Comparison of ENCODE assay signal across 25 cellular contexts in genomic region chr7:142592664-142593063, GRCh38.
"Had no signal": no experiment of that assay in that cellular context is flagged by ENCODE, and none has a peak within 500 bp of the region (broad histone marks: within the 10 kb centered on the region; RNA-seq: fewer than 3 reads in every experiment).

No MANE protein-coding gene starts in this region.

- H3K27me3 Mint-ChIP-seq: effector memory CD8-positive, alpha-beta T cell; naive thymus-derived CD8-positive, alpha-beta T cell; stimulated activated naive CD8-positive, alpha-beta T cell treated with anti-CD3 and anti-CD28 coated beads, Interleukin-15, Interleukin-2, amounts not matched to agents 100 ng/mL and 50 ng/mL, for 24 hours had no signal

- ATAC-seq: effector memory CD8-positive, alpha-beta T cell; heart right ventricle; left colon; left ventricle myocardium superior; lower lobe of right lung; naive thymus-derived CD8-positive, alpha-beta T cell; stimulated activated naive B cell treated with anti-CD40 and anti-IgM and Interleukin-4, amounts not matched to agents 10 μg/mL and 1 μg/mL and 100 μg/mL, for 72 hours had no signal

- H3K9me3 Mint-ChIP-seq: effector memory CD8-positive, alpha-beta T cell; immature natural killer cell; naive thymus-derived CD8-positive, alpha-beta T cell; neural crest cell; stimulated activated naive B cell treated with anti-CD40 and anti-IgM and Interleukin-4, amounts not matched to agents 10 μg/mL and 1 μg/mL and 100 μg/mL, for 72 hours; stimulated activated naive CD8-positive, alpha-beta T cell treated with anti-CD3 and anti-CD28 coated beads, Interleukin-15, Interleukin-2, amounts not matched to agents 100 ng/mL and 50 ng/mL, for 24 hours had no signal

- H3K4me1 Mint-ChIP-seq: immature natural killer cell; neural crest cell; stimulated activated naive B cell treated with anti-CD40 and anti-IgM and Interleukin-4, amounts not matched to agents 10 μg/mL and 1 μg/mL and 100 μg/mL, for 72 hours had no signal

- H3K36me3 Mint-ChIP-seq: immature natural killer cell; stimulated activated naive B cell treated with anti-CD40 and anti-IgM and Interleukin-4, amounts not matched to agents 10 μg/mL and 1 μg/mL and 100 μg/mL, for 72 hours had no signal

- H3K27ac Mint-ChIP-seq: effector memory CD8-positive, alpha-beta T cell; immature natural killer cell; progenitor cell of endocrine pancreas; stimulated activated naive B cell treated with anti-CD40 and anti-IgM and Interleukin-4, amounts not matched to agents 10 μg/mL and 1 μg/mL and 100 μg/mL, for 72 hours; stimulated activated naive CD8-positive, alpha-beta T cell treated with anti-CD3 and anti-CD28 coated beads, Interleukin-15, Interleukin-2, amounts not matched to agents 100 ng/mL and 50 ng/mL, for 24 hours had no signal

- DNase-seq: cortex of kidney; effector memory CD8-positive, alpha-beta T cell; erythroblast; esophagus squamous epithelium; foreskin melanocyte; glutamatergic neuron; heart right ventricle; hippocampal formation; immature natural killer cell; islet precursor cell; kidney glomerular epithelial cell; left colon; left ventricle myocardium superior; lower lobe of right lung; naive thymus-derived CD8-positive, alpha-beta T cell; right lobe of liver; small intestine; stimulated activated CD4-positive, alpha-beta T cell treated with anti-CD3 and anti-CD28 coated beads, Interleukin-15, amount 100 ng/mL, for 24 hours; stimulated activated CD4-positive, alpha-beta T cell treated with anti-CD3 and anti-CD28 coated beads, Interleukin-2, amount 100 ng/mL, for 48 hours; stimulated activated naive B cell treated with anti-CD40 and anti-IgM and Interleukin-4, amounts not matched to agents 10 μg/mL and 1 μg/mL and 100 μg/mL, for 72 hours; upper lobe of left lung; uterus had no signal

- H3K4me3 Mint-ChIP-seq: effector memory CD8-positive, alpha-beta T cell; immature natural killer cell; neural crest cell; stimulated activated naive B cell treated with anti-CD40 and anti-IgM and Interleukin-4, amounts not matched to agents 10 μg/mL and 1 μg/mL and 100 μg/mL, for 72 hours; stimulated activated naive CD8-positive, alpha-beta T cell treated with anti-CD3 and anti-CD28 coated beads, Interleukin-15, Interleukin-2, amounts not matched to agents 100 ng/mL and 50 ng/mL, for 24 hours had no signal
